Comparison of ENCODE assay signal across 8 cellular contexts in genomic region chr1:183023601-183024351, GRCh38. TPM values are rescaled to one million over a fixed set of nuclear protein-coding genes. Genes with fewer than 3 reads are reported as not detected.
DNase-seq lines count a peak whose midpoint lies in the region; ATAC-seq and TF ChIP-seq lines count a peak whose summit lies in the region.

No MANE protein-coding gene starts in this region.

- POLR2A ChIA-PET in Caco-2 (lab: Charles Lee) = interaction anchor here (1.3 kb wide), 1 partner anchor 57 kb away, joined by 3 read pairs; no protein-coding TSS in a partner anchor

- no TSS peak for BruUV-seq in Caco-2 (replicated peaks; lab: Mats Ljungman, UMichigan)

- H3K4me1 Mint-ChIP-seq in Caco-2 (ENCODE audit: low read depth, unreplicated experiment) = peaks cover 33% of the 10 kb centered on the region
- peaks cover 20% of the 10 kb centered on the region for H3K4me1 Mint-ChIP-seq in activated T-helper 1 cell treated with anti-CD3 and anti-CD28 coated beads, Interleukin-12 subunit alpha, Interleukin-12 subunit beta, Interleukin-2, Interleukin-4 antibody, amounts not matched to agents 30 ng/mL and 10 ng/mL and 1 ng/mL, durations not matched to agents 14 hours and 24 hours and 36 hours (ENCODE audit: low read depth)
- H3K4me1 Mint-ChIP-seq in glutamatergic neuron (ENCODE audit: low read depth, unreplicated experiment) = peaks cover 29% of the 10 kb centered on the region

- peak overlapping the region; percentile 97 for H3K4me3 Mint-ChIP-seq in Caco-2 (ENCODE audit: unreplicated experiment)
- peak overlapping the region; percentile 83 for H3K4me3 Mint-ChIP-seq in activated T-helper 1 cell treated with anti-CD3 and anti-CD28 coated beads, Interleukin-12 subunit alpha, Interleukin-12 subunit beta, Interleukin-2, Interleukin-4 antibody, amounts not matched to agents 30 ng/mL and 10 ng/mL and 1 ng/mL, durations not matched to agents 14 hours and 24 hours and 36 hours
- peak overlapping the region; percentile 95 for H3K4me3 Mint-ChIP-seq in glutamatergic neuron (ENCODE audit: unreplicated experiment)

- H3K36me3 Mint-ChIP-seq in Caco-2 (ENCODE audit: insufficient read depth, unreplicated experiment) (peaks cover 40% of the 10 kb centered on the region), glutamatergic neuron (ENCODE audit: unreplicated experiment) (no peaks in the 10 kb centered on the region)
- peaks cover 2% of the 10 kb centered on the region for H3K36me3 Mint-ChIP-seq in activated T-helper 1 cell treated with anti-CD3 and anti-CD28 coated beads, Interleukin-12 subunit alpha, Interleukin-12 subunit beta, Interleukin-2, Interleukin-4 antibody, amounts not matched to agents 30 ng/mL and 10 ng/mL and 1 ng/mL, durations not matched to agents 14 hours and 24 hours and 36 hours (ENCODE audit: low read depth)

- no peaks in the 10 kb centered on the region for H3K27me3 ChIP-seq in Caco-2 (replicated peaks; ENCODE audit: control insufficient read depth, insufficient read depth, low read length)

- peaks cover 50% of the 10 kb centered on the region for H3K4me1 ChIP-seq in Caco-2

- H3K4me3 ChIP-seq in Caco-2 (ENCODE audit: low read depth, low read length) = peak overlapping the region; percentile 92

- TF ChIP-seq CTCF in Caco-2 (IDR thresholded peaks at IDR 0.05; ENCODE audit: insufficient read depth in 1 of 2, low read depth in 1 of 2, low read length in 1 of 2, severe bottlenecking in 1 of 2, unreplicated experiment in 1 of 2) = peak; percentile 50 to 85
- TF ChIP-seq CTCF in glutamatergic neuron (IDR thresholded peaks at IDR 0.05; ENCODE audit: partially characterized antibody, unreplicated experiment) = no peak
- TF ChIP-seq CTCF in omental fat pad (IDR thresholded peaks at IDR 0.05) = no peak

- peak; percentile 93 for DNase-seq in Caco-2
- DNase-seq in NCI-H524 treated with DMSO at 0.1 percent for 48 hours (lab: John Stamatoyannopoulos, UW) = peak; percentile 20
- DNase-seq in activated T-helper 1 cell treated with anti-CD3 and anti-CD28 coated beads, Interleukin-12 subunit alpha, Interleukin-12 subunit beta, Interleukin-2, Interleukin-4 antibody, amounts not matched to agents 30 ng/mL and 10 ng/mL and 1 ng/mL, durations not matched to agents 14 hours and 24 hours and 36 hours (ENCODE audit: low spot score) = peak; percentile 4
- DNase-seq in glutamatergic neuron = peak; percentile 74
- peak; percentile 38 for DNase-seq in omental fat pad (ENCODE audit: low spot score)
- no peak for DNase-seq in COLO829 (ENCODE audit: low spot score)

- no peaks in the 10 kb centered on the region for H3K9me3 ChIP-seq in Caco-2

- H3K9me3 Mint-ChIP-seq in Caco-2 (ENCODE audit: unreplicated experiment) (no peaks in the 10 kb centered on the region), glutamatergic neuron (ENCODE audit: unreplicated experiment) (peaks cover 7% of the 10 kb centered on the region)
- H3K9me3 Mint-ChIP-seq in activated T-helper 1 cell treated with anti-CD3 and anti-CD28 coated beads, Interleukin-12 subunit alpha, Interleukin-12 subunit beta, Interleukin-2, Interleukin-4 antibody, amounts not matched to agents 30 ng/mL and 10 ng/mL and 1 ng/mL, durations not matched to agents 14 hours and 24 hours and 36 hours = no peaks in the 10 kb centered on the region

- H3K27me3 Mint-ChIP-seq in Caco-2 (ENCODE audit: insufficient read depth, unreplicated experiment) (no peaks in the 10 kb centered on the region), glutamatergic neuron (ENCODE audit: unreplicated experiment) (peaks cover 11% of the 10 kb centered on the region)
- peaks cover 78% of the 10 kb centered on the region for H3K27me3 Mint-ChIP-seq in activated T-helper 1 cell treated with anti-CD3 and anti-CD28 coated beads, Interleukin-12 subunit alpha, Interleukin-12 subunit beta, Interleukin-2, Interleukin-4 antibody, amounts not matched to agents 30 ng/mL and 10 ng/mL and 1 ng/mL, durations not matched to agents 14 hours and 24 hours and 36 hours (ENCODE audit: insufficient read depth)

- H3K27ac Mint-ChIP-seq in Caco-2 (ENCODE audit: unreplicated experiment) = peak overlapping the region; percentile 90
- H3K27ac Mint-ChIP-seq in activated T-helper 1 cell treated with anti-CD3 and anti-CD28 coated beads, Interleukin-12 subunit alpha, Interleukin-12 subunit beta, Interleukin-2, Interleukin-4 antibody, amounts not matched to agents 30 ng/mL and 10 ng/mL and 1 ng/mL, durations not matched to agents 14 hours and 24 hours and 36 hours = no peak overlapping the region
- peak overlapping the region; percentile 82 for H3K27ac Mint-ChIP-seq in glutamatergic neuron (ENCODE audit: unreplicated experiment)

- CTCF ChIA-PET in Caco-2 (lab: Charles Lee) = interaction anchor here (0.6 to 1.6 kb wide), 3 partner anchors 53 to 61 kb away, joined by 3 to 16 read pairs (median 3); no protein-coding TSS in a partner anchor

- intact Hi-C loops in Caco-2 (cut with micrococcal nuclease; ENCODE audit: unreplicated experiment) = loop anchor here (1.0 kb wide), 4 partner anchors 54 to 205 kb away; partner anchors contain the start of gene LAMC2
- intact Hi-C loops in activated T-helper 1 cell treated with anti-CD3 and anti-CD28 coated beads, Interleukin-12 subunit alpha, Interleukin-12 subunit beta, Interleukin-2, Interleukin-4 antibody, amounts not matched to agents 30 ng/mL and 10 ng/mL and 1 ng/mL, durations not matched to agents 14 hours and 24 hours and 36 hours (cut with micrococcal nuclease) = loop anchor here (2.0 to 10.0 kb wide), 3 partner anchors 61 to 779 kb away; no protein-coding TSS in a partner anchor

- ATAC-seq in GM19372 (IDR thresholded peaks at IDR 0.05; ENCODE audit: low read depth, unreplicated experiment) (peak; percentile 66), HG03354 (IDR thresholded peaks at IDR 0.05; ENCODE audit: poor library complexity, severe bottlenecking, unreplicated experiment) (peak; percentile 80), omental fat pad (ENCODE audit: low FRiP score) (peak; percentile 63)

- no peaks in the 10 kb centered on the region for H3K36me3 ChIP-seq in Caco-2 (ENCODE audit: control insufficient read depth, insufficient read depth, low read length)

RNA-seq across cellular contexts. Expression of gene LAMC1, which starts 0.6 kb away (rescaled TPM):
- total RNA-seq in Caco-2 (2022) (323 and 350 TPM in 2 replicates), glutamatergic neuron (ENCODE audit: unreplicated experiment) (51.8 TPM), omental fat pad (100 to 1,000 TPM; 377 to 829 (median 461) TPM)
- 0.44 and 0.49 TPM in 2 replicates for total RNA-seq in activated T-helper 1 cell treated with anti-CD3 and anti-CD28 coated beads, Interleukin-12 subunit alpha, Interleukin-12 subunit beta, Interleukin-2, Interleukin-4 antibody, amounts not matched to agents 30 ng/mL and 10 ng/mL and 1 ng/mL, durations not matched to agents 14 hours and 24 hours and 36 hours

Comparison
In these comparisons a context has a peak if more than half of its experiments do, and no peak if none do; other contexts are left out.
1. CTCF ChIP-seq: peak in Caco-2 (2 of 2); none in glutamatergic neuron (single experiment) and omental fat pad (0 of 3).
2. RNA of gene LAMC1, which starts 0.6 kb away (total RNA-seq): 377 to 829 TPM in omental fat pad, 323 to 350 TPM in Caco-2 and 51.8 TPM in glutamatergic neuron (single experiment); 0.44 to 0.49 TPM in activated T-helper 1 cell treated with anti-CD3 and anti-CD28 coated beads, Interleukin-12 subunit alpha, Interleukin-12 subunit beta, Interleukin-2, Interleukin-4 antibody, amounts not matched to agents 30 ng/mL and 10 ng/mL and 1 ng/mL, durations not matched to agents 14 hours and 24 hours and 36 hours; every median in the first group is over 10 times any median in the second.
3. Peak in every context shown above with its lines, with median percentiles within 50 percentile points of each other: H3K4me3 Mint-ChIP-seq and ATAC-seq.